8 cellular contexts compared by ENCODE assay signal in the genomic region with DNA sequence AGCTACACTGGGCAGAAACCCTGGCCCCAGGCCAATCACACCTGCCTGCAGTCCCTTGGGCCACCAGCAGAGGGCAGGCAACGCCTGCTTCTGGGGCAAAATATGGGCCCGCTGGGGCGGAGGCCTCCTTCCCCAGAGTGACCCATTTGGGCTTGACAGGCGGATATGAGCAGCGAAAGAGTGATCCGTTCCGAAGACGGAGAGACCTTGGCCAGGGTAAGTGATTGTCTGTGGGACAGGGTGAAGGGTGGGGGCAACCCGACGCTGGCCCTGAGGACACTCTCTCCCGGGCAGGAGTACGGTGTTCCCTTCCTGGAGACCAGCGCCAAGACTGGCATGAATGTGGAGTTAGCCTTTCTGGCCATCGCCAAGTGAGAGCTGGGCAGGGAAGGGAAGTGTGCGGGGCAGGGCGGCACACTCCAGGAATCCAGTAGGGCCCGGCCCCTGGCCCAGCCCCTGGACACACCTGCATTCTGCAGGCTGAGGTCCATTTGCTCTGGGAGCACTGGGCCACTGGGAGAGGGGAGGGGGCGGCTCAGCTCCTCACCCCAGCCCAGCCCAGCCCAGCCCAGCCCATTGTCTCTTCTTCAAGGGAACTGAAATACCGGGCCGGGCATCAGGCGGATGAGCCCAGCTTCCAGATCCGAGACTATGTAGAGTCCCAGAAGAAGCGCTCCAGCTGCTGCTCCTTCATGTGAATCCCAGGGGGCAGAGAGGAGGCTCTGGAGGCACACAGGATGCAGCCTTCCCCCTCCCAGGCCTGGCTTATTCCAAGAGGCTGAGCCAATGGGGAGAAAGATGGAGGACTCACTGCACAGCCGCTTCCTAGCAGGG.
A peak's percentile ranks its signal among the peaks of the same experiment; 100 is the strongest.
DNase-seq lines count a peak whose midpoint lies in the region; ATAC-seq lines count a peak whose summit lies in the region.

No MANE protein-coding gene starts in this region.

- H3K27me3 Mint-ChIP-seq in central memory CD8-positive, alpha-beta T cell = no peaks in the 10 kb centered on the region

- H3K27ac Mint-ChIP-seq in central memory CD8-positive, alpha-beta T cell (ENCODE audit: low read depth) = peak overlapping the region; percentile 56

- DNase-seq in NCI-H187 (lab: John Stamatoyannopoulos, UW) = peak; percentile 47 to 62
- DNase-seq in NCI-H187 treated with DMSO at 0.1 percent for 48 hours (lab: John Stamatoyannopoulos, UW) = no peak
- peak; percentile 32 for DNase-seq in NCI-H2029 (lab: John Stamatoyannopoulos, UW)
- peak; percentile 75 to 91 for DNase-seq in central memory CD8-positive, alpha-beta T cell (ENCODE audit: low spot score in 2 of 2)
- DNase-seq in kidney tubule cell (ENCODE audit: low spot score) = peak; percentile 74
- peak; percentile 68 to 80 (median 72) for DNase-seq in stimulated activated CD4-positive, alpha-beta T cell treated with anti-CD3 and anti-CD28 coated beads, Interleukin-1b, Interleukin-23, amount 100 ng/mL, for 24 hours (ENCODE audit: low read depth in 4 of 4, low spot score in 1 of 4)

- H3K4me3 Mint-ChIP-seq in central memory CD8-positive, alpha-beta T cell = peak overlapping the region; percentile 73

- H3K4me1 Mint-ChIP-seq in central memory CD8-positive, alpha-beta T cell = peaks cover 60% of the 10 kb centered on the region

- no peaks in the 10 kb centered on the region for H3K9me3 Mint-ChIP-seq in central memory CD8-positive, alpha-beta T cell

- peaks cover 20% of the 10 kb centered on the region for H3K36me3 Mint-ChIP-seq in central memory CD8-positive, alpha-beta T cell (ENCODE audit: insufficient read depth)

- ATAC-seq in activated CD4-positive, CD25-positive, alpha-beta regulatory T cell treated with anti-CD3 and anti-CD28 coated beads, Interleukin-2, amount 50 U/mL, for 24 hours = peak; percentile 14 to 19
- no peak for ATAC-seq in central memory CD8-positive, alpha-beta T cell (replicated peaks; ENCODE audit: extremely low read depth, poor library complexity, severe bottlenecking)
- no peak for ATAC-seq in GM18498 (IDR thresholded peaks at IDR 0.05; ENCODE audit: unreplicated experiment)

Comparison
In these comparisons a context has a peak if more than half of its experiments do, and no peak if none do; other contexts are left out.
1. ATAC-seq: peak in activated CD4-positive, CD25-positive, alpha-beta regulatory T cell treated with anti-CD3 and anti-CD28 coated beads, Interleukin-2, amount 50 U/mL, for 24 hours (2 of 2); none in central memory CD8-positive, alpha-beta T cell (single experiment) and GM18498 (single experiment).